ENCODE assay signal across 11 cellular contexts in genomic region chr10:114577133-114577532, GRCh38.
DNase-seq lines count a peak whose midpoint lies in the region; ATAC-seq and FAIRE-seq lines count a peak whose summit lies in the region.
"Had no signal": no experiment of that assay in that cellular context is flagged by ENCODE, and none has a peak within 500 bp of the region (broad histone marks: within the 10 kb centered on the region; RNA-seq: fewer than 3 reads in every experiment).

No MANE protein-coding gene starts in this region.

- H3K79me1 ChIP-seq in mesendoderm (ENCODE audit: low read length) = no peaks in the 10 kb centered on the region

- H3K4me1 ChIP-seq in mesendoderm (ENCODE audit: control insufficient read depth, low read depth, low read length) = no peaks in the 10 kb centered on the region

- no peak overlapping the region for H4K5ac ChIP-seq in mesendoderm (ENCODE audit: low read length)

- no peak overlapping the region for H3K18ac ChIP-seq in mesendoderm (ENCODE audit: low read length)

- H3K23ac ChIP-seq in mesendoderm (ENCODE audit: low read length) = no peak overlapping the region

- ATAC-seq in esophagus mucosa (peak; percentile 42), HG03460 (IDR thresholded peaks at IDR 0.05; ENCODE audit: unreplicated experiment) (no peak)
- ATAC-seq: natural killer cell had no signal

- DNase-seq in AG08396 (ENCODE audit: low spot score) = peak; percentile 67
- peak; percentile 38 for DNase-seq in RCC 7860 (ENCODE audit: low spot score)
- DNase-seq in mesendoderm = peak; percentile 24
- no peak for DNase-seq in GM19239 (ENCODE audit: insufficient read length, low spot score)
- DNase-seq in NCI-H146 (lab: John Stamatoyannopoulos, UW) = no peak
- DNase-seq in NCI-H2227 treated with DMSO at 0.1 percent for 48 hours (lab: John Stamatoyannopoulos, UW) = no peak
- DNase-seq: CD4-positive, alpha-beta T cell; natural killer cell; NCI-H1092 had no signal

- H2BK5ac ChIP-seq in mesendoderm (ENCODE audit: low read length) = no peak overlapping the region

- H2AK5ac ChIP-seq in mesendoderm (ENCODE audit: low read length) = no peak overlapping the region

- H2BK120ac ChIP-seq in mesendoderm (ENCODE audit: low read depth, low read length) = no peak overlapping the region

- FAIRE-seq in RCC 7860 (lab: Jason Lieb, UNC) (peak; percentile 67), GM19239 (lab: Jason Lieb, UNC) (no peak)

- H3K4ac ChIP-seq in mesendoderm (ENCODE audit: low read depth, low read length) = no peak overlapping the region

- no peak overlapping the region for H2BK15ac ChIP-seq in mesendoderm (replicated peaks; ENCODE audit: low read depth)

- H3K4me2 ChIP-seq in mesendoderm (ENCODE audit: low read length) = no peak overlapping the region

- WGBS in mesendoderm (ENCODE audit: extremely low coverage, insufficient coverage, low lambda C conversion rate) = no CpG with 5 or more reads among the region's 1 CpG

- H3K56ac ChIP-seq in mesendoderm (ENCODE audit: low read length) = no peak overlapping the region

- no peaks in the 10 kb centered on the region for H3K36me3 ChIP-seq in mesendoderm (ENCODE audit: control insufficient read depth, insufficient read depth, low read length)

- H3K79me2 ChIP-seq in mesendoderm (ENCODE audit: control insufficient read depth, insufficient read depth, low read length) = no peaks in the 10 kb centered on the region

- no peak overlapping the region for H3K4me3 ChIP-seq in mesendoderm (ENCODE audit: low read length)

- H3K27me3 ChIP-seq in mesendoderm (ENCODE audit: insufficient read depth, low read length, poor library complexity) = no peaks in the 10 kb centered on the region

- H4K8ac ChIP-seq in mesendoderm (ENCODE audit: low read depth, low read length) = no peak overlapping the region

- no peak overlapping the region for H3K27ac ChIP-seq in mesendoderm (ENCODE audit: low read depth, low read length)

- no peak overlapping the region for H3K9ac ChIP-seq in mesendoderm (ENCODE audit: low read length)

Comparison
In these comparisons a context has a peak if more than half of its experiments do, and no peak if none do; other contexts are left out.
1. DNase-seq: peak in AG08396 (single experiment), RCC 7860 (single experiment) and mesendoderm (single experiment); none in GM19239 (single experiment), NCI-H146 (single experiment) and NCI-H2227 treated with DMSO at 0.1 percent for 48 hours (single experiment).